Comparison of ENCODE assay signal across 8 cellular contexts in genomic region chr19:55486043-55486970, GRCh38. TPM values are rescaled to one million over a fixed set of nuclear protein-coding genes. Genes with fewer than 3 reads are reported as not detected.
DNase-seq lines count a peak whose midpoint lies in the region; ATAC-seq, FAIRE-seq and TF ChIP-seq lines count a peak whose summit lies in the region.

No MANE protein-coding gene starts in this region.

- peak overlapping the region; percentile 92 for H3K4me3 Mint-ChIP-seq in glutamatergic neuron (ENCODE audit: unreplicated experiment)

- peak overlapping the region; percentile 94 for H3K27ac Mint-ChIP-seq in glutamatergic neuron (ENCODE audit: unreplicated experiment)

- ATAC-seq in foreskin keratinocyte (no peak), HG02852 (IDR thresholded peaks at IDR 0.05; ENCODE audit: unreplicated experiment) (no peak)

- H3K4me1 Mint-ChIP-seq in glutamatergic neuron (ENCODE audit: low read depth, unreplicated experiment), result peaks cover 10% of the 10 kb centered on the region

- no peaks in the 10 kb centered on the region for H3K27me3 ChIP-seq in effector memory CD4-positive, alpha-beta T cell (replicated peaks; ENCODE audit: control insufficient read depth, insufficient read depth, low read length, poor library complexity, severe bottlenecking)
- H3K27me3 ChIP-seq in small intestine (ENCODE audit: control insufficient read depth in 2 of 2, insufficient read depth in 2 of 2, low read length in 2 of 2), result no peaks in the 10 kb centered on the region
- H3K27me3 ChIP-seq in foreskin keratinocyte, result peaks cover 1% of the 10 kb centered on the region

- H3K9me3 Mint-ChIP-seq in glutamatergic neuron (ENCODE audit: unreplicated experiment), result peaks cover 6% of the 10 kb centered on the region

- H3K4me3 ChIP-seq in WI38 (ENCODE audit: low read depth, low read length) (peak overlapping the region; percentile 43), skin epidermis (no peak overlapping the region), small intestine (ENCODE audit: low read depth in 1 of 2, low read length in 2 of 2) (no peak overlapping the region)
- H3K4me3 ChIP-seq in effector memory CD4-positive, alpha-beta T cell (ENCODE audit: insufficient read depth, low read depth, low read length, poor library complexity, severe bottlenecking), result no peak overlapping the region

- peak overlapping the region; percentile 44 to 90 (median 80) for H3K27ac ChIP-seq in skin epidermis
- no peak overlapping the region for H3K27ac ChIP-seq in effector memory CD4-positive, alpha-beta T cell (ENCODE audit: insufficient read depth, low read length, poor library complexity, severe bottlenecking)
- H3K27ac ChIP-seq in small intestine (ENCODE audit: low read depth in 1 of 2, low read length in 1 of 2), result peak overlapping the region in 1 of 2 donors; percentile 80
- H3K27ac ChIP-seq in foreskin keratinocyte, result no peak overlapping the region

- TF ChIP-seq CTCF in GM20000 (IDR thresholded peaks at IDR 0.05; ENCODE audit: extremely low read depth, missing control alignments) (no peak), WI38 (IDR thresholded peaks at IDR 0.05; ENCODE audit: low read depth, low read length) (no peak), glutamatergic neuron (IDR thresholded peaks at IDR 0.05; ENCODE audit: partially characterized antibody, unreplicated experiment) (no peak), foreskin keratinocyte (conservative IDR thresholded peaks at IDR 0.05) (no peak)

- peaks cover 13% of the 10 kb centered on the region for H3K36me3 ChIP-seq in effector memory CD4-positive, alpha-beta T cell (ENCODE audit: control insufficient read depth, insufficient read depth, low read length)
- H3K36me3 ChIP-seq in small intestine (ENCODE audit: control insufficient read depth in 2 of 2, insufficient read depth in 2 of 2, low read length in 2 of 2), result peaks cover 4 to 8% of the 10 kb centered on the region in 2 donors

- H3K27me3 Mint-ChIP-seq in glutamatergic neuron (ENCODE audit: unreplicated experiment), result peaks cover 15% of the 10 kb centered on the region

- WGBS in small intestine, 3 donors, result 56 to 79% (median 71%) methylated on average over 40 to 53 of the region's 53 CpGs

- H3K9me3 ChIP-seq in effector memory CD4-positive, alpha-beta T cell (ENCODE audit: control insufficient read depth, low read length), result no peaks in the 10 kb centered on the region
- no peaks in the 10 kb centered on the region for H3K9me3 ChIP-seq in small intestine (ENCODE audit: control insufficient read depth, low read depth)

- no peaks in the 10 kb centered on the region for H3K36me3 Mint-ChIP-seq in glutamatergic neuron (ENCODE audit: unreplicated experiment)

- peaks cover 19% of the 10 kb centered on the region for H3K4me1 ChIP-seq in effector memory CD4-positive, alpha-beta T cell (ENCODE audit: control insufficient read depth, insufficient read depth, low read length, poor library complexity, severe bottlenecking)
- H3K4me1 ChIP-seq in small intestine (ENCODE audit: control insufficient read depth in 2 of 2, insufficient read depth in 1 of 2, low read depth in 1 of 2, low read length in 1 of 2) (peaks cover 0 to 3% of the 10 kb centered on the region in 2 donors), foreskin keratinocyte (peaks cover 7% of the 10 kb centered on the region)

- no peak for FAIRE-seq in small intestine (lab: Jason Lieb, UNC)

- DNase-seq in GM20000 (ENCODE audit: low spot score) (peak; percentile 51), glutamatergic neuron (no peak), small intestine (no peak), foreskin keratinocyte (no peak)
- DNase-seq in effector memory CD4-positive, alpha-beta T cell, result no peak

RNA-seq across cellular contexts. Expression of gene NAT14, which starts 1.3 kb away (rescaled TPM):
- total RNA-seq in glutamatergic neuron (ENCODE audit: unreplicated experiment) (125 TPM), foreskin keratinocyte (20.7 and 22.4 TPM in 2 replicates)
- polyA plus RNA-seq in small intestine (10 to 100 TPM in 1 of 3 donors, 1 to 10 TPM in 2; 5.8 to 10.2 (median 8.6) TPM), foreskin keratinocyte (31.1 and 33.2 TPM in 2 replicates)

RNA-seq across cellular contexts. Expression of gene SSC5D, which starts 1.9 kb away (rescaled TPM):
- total RNA-seq in glutamatergic neuron (ENCODE audit: unreplicated experiment), result 7.6 TPM
- 1 to 10 TPM in 1 of 3 donors, under 1 TPM in 1, not detected in 1; 0.54 to 2.2 TPM for polyA plus RNA-seq in small intestine
- total RNA-seq in foreskin keratinocyte, result not detected in 2 replicates
- 0.01 TPM in 1 of 2 replicates, not detected in the other for polyA plus RNA-seq in foreskin keratinocyte

RNA-seq across cellular contexts. Expression of gene ZNF628, which starts 9.9 kb away (rescaled TPM):
- 13.7 TPM for total RNA-seq in glutamatergic neuron (ENCODE audit: unreplicated experiment)
- 1 to 10 TPM; 1.1 to 7.0 (median 4.1) TPM for polyA plus RNA-seq in small intestine
- 3.9 and 4.4 TPM in 2 replicates for total RNA-seq in foreskin keratinocyte
- 3.5 and 4.8 TPM in 2 replicates for polyA plus RNA-seq in foreskin keratinocyte

RNA-seq across cellular contexts. Expression of gene C19orf85, which starts 21.8 kb away (rescaled TPM):
- total RNA-seq in glutamatergic neuron (ENCODE audit: unreplicated experiment), result not detected
- polyA plus RNA-seq in small intestine, result not detected
- not detected in 2 replicates for total RNA-seq in foreskin keratinocyte
- not detected in 2 replicates for polyA plus RNA-seq in foreskin keratinocyte

RNA-seq across cellular contexts. Expression of gene ISOC2, which starts 24.9 kb away (rescaled TPM):
- total RNA-seq in glutamatergic neuron (ENCODE audit: unreplicated experiment), result 24.9 TPM
- polyA plus RNA-seq in small intestine, result 100 to 1,000 TPM in 1 of 3 donors, 10 to 100 TPM in 2; 77.8 to 164 (median 78.9) TPM
- total RNA-seq in foreskin keratinocyte, result 58.2 and 59.0 TPM in 2 replicates
- polyA plus RNA-seq in foreskin keratinocyte, result 76.4 and 81.3 TPM in 2 replicates

Comparison
In these comparisons a context has a peak if more than half of its experiments do, and no peak if none do; other contexts are left out.
1. H3K27ac ChIP-seq: peak in skin epidermis (21 of 21); none in effector memory CD4-positive, alpha-beta T cell (single experiment) and foreskin keratinocyte (single experiment).